ENCODE assay signal across 1 cellular context in the genomic region with DNA sequence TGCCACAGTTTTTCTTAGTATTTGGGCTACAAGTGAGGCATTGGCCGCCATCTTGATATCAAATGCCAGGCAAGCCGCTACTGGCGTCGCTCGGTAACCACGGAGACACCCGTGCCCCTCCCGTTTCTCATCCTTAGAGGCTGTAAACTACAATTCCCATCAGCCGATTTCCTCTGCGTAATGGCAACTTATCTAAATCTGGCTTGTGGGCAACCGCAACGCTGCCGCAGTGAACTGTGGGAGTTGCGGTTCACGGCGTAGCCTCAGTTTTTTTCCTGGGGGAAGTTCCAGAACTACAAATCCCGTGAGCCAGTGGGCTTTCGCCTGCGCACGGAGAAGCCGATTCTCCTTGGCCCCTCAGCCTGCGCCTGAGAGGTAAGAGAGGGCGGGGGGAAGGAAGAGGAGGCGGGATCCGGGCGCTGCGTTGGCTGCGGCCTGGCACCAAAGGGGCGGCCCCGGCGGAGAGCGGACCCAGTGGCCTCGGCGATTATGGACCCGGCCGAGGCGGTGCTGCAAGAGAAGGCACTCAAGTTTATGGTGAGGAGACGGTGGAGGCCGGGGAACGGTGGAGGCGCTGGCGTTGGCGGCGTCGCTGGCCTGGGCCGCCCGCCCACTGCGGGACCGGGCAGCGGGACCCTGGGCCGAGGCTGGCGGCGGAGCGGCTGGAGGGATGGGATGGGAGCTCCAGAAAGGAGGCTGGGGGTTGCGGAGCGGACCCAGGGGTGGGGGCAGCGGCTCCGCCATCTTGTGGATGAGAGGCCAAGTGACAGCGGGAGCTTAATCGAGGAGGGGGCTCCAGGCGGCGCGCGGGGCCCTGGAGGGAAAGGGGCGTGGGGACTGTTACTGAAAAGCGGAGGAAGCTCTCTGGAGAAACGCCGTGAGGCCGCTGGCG.
TF ChIP-seq lines count a peak whose summit lies in the region.

A gene (plus strand): TSS at position 474 of the 892 bp plus-strand sequence. CDS start 16 bp downstream, at position 490.

TF ChIP-seq in HEK293, 187 proteins besides CTCF, POLR2A, EP300 and RAD21 (continued from another document and continues in another):
- TF ChIP-seq ZNF157 (tag by site-specific recombination; IDR thresholded peaks at IDR 0.05), result no peak
- no peak for TF ChIP-seq ZNF239 (tag by site-specific recombination; IDR thresholded peaks at IDR 0.05)
- TF ChIP-seq ZNF610 (tag by site-specific recombination; IDR thresholded peaks at IDR 0.05; ENCODE audit: borderline replicate concordance), result peak; percentile 90
- TF ChIP-seq ZNF473 (tag by site-specific recombination; IDR thresholded peaks at IDR 0.05), result no peak
- no peak for TF ChIP-seq HOXD13 (CRISPR knock-in tag; IDR thresholded peaks at IDR 0.05; ENCODE audit: borderline replicate concordance)
- no peak for TF ChIP-seq HOXC10 (CRISPR knock-in tag; IDR thresholded peaks at IDR 0.05)
- TF ChIP-seq, protein P1, sequence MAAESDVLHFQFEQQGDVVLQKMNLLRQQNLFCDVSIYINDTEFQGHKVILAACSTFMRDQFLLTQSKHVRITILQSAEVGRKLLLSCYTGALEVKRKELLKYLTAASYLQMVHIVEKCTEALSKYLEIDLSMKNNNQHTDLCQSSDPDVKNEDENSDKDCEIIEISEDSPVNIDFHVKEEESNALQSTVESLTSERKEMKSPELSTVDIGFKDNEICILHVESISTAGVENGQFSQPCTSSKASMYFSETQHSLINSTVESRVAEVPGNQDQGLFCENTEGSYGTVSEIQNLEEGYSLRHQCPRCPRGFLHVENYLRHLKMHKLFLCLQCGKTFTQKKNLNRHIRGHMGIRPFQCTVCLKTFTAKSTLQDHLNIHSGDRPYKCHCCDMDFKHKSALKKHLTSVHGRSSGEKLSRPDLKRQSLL (tag by site-specific recombination; IDR thresholded peaks at IDR 0.05), result peak; percentile 46; the same call in 1 of the 2 replicates
- no peak for TF ChIP-seq ZFP41 (tag by site-specific recombination; IDR thresholded peaks at IDR 0.05; ENCODE audit: borderline replicate concordance)
- TF ChIP-seq ZNF621 (tag by site-specific recombination; IDR thresholded peaks at IDR 0.05), result no peak
- no peak for TF ChIP-seq ZNF248 (tag by site-specific recombination; IDR thresholded peaks at IDR 0.05)
- TF ChIP-seq, protein P2, sequence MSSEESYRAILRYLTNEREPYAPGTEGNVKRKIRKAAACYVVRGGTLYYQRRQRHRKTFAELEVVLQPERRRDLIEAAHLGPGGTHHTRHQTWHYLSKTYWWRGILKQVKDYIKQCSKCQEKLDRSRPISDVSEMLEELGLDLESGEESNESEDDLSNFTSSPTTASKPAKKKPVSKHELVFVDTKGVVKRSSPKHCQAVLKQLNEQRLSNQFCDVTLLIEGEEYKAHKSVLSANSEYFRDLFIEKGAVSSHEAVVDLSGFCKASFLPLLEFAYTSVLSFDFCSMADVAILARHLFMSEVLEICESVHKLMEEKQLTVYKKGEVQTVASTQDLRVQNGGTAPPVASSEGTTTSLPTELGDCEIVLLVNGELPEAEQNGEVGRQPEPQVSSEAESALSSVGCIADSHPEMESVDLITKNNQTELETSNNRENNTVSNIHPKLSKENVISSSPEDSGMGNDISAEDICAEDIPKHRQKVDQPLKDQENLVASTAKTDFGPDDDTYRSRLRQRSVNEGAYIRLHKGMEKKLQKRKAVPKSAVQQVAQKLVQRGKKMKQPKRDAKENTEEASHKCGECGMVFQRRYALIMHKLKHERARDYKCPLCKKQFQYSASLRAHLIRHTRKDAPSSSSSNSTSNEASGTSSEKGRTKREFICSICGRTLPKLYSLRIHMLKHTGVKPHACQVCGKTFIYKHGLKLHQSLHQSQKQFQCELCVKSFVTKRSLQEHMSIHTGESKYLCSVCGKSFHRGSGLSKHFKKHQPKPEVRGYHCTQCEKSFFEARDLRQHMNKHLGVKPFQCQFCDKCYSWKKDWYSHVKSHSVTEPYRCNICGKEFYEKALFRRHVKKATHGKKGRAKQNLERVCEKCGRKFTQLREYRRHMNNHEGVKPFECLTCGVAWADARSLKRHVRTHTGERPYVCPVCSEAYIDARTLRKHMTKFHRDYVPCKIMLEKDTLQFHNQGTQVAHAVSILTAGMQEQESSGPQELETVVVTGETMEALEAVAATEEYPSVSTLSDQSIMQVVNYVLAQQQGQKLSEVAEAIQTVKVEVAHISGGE (tag by site-specific recombination; conservative IDR thresholded peaks at IDR 0.05; ENCODE audit: low read depth), result peak; percentile 81
- peak; percentile 17; the same call in 1 of the 2 replicates for TF ChIP-seq ZNF394 (tag by site-specific recombination; IDR thresholded peaks at IDR 0.05; ENCODE audit: borderline replicate concordance)
- TF ChIP-seq ZNF561 (tag by site-specific recombination; IDR thresholded peaks at IDR 0.05; ENCODE audit: borderline replicate concordance), result peak; percentile 96
- TF ChIP-seq ZNF792 (tag by site-specific recombination; IDR thresholded peaks at IDR 0.05), result no peak
- no peak for TF ChIP-seq ZNF571 (tag by site-specific recombination; IDR thresholded peaks at IDR 0.05)
- TF ChIP-seq OSR2 (tag by site-specific recombination; IDR thresholded peaks at IDR 0.05), result no peak
- no peak for TF ChIP-seq KLF1 (tag by site-specific recombination; IDR thresholded peaks at IDR 0.05)
- peak; percentile 78 for TF ChIP-seq GLIS2 (tag by site-specific recombination; IDR thresholded peaks at IDR 0.05)
- no peak for TF ChIP-seq ZFP37 (tag by site-specific recombination; IDR thresholded peaks at IDR 0.05)
- 0 out of 2 replicates have a peak, but pooled peaks have one; percentile 10 for TF ChIP-seq ZNF10 (tag by site-specific recombination; IDR thresholded peaks at IDR 0.05)
- TF ChIP-seq ZNF404 (tag by site-specific recombination; IDR thresholded peaks at IDR 0.05), result no peak
- peak; percentile 49; the same call in 1 of the 2 replicates for TF ChIP-seq KLF16 (tag by site-specific recombination; IDR thresholded peaks at IDR 0.05)
- TF ChIP-seq, protein P3, sequence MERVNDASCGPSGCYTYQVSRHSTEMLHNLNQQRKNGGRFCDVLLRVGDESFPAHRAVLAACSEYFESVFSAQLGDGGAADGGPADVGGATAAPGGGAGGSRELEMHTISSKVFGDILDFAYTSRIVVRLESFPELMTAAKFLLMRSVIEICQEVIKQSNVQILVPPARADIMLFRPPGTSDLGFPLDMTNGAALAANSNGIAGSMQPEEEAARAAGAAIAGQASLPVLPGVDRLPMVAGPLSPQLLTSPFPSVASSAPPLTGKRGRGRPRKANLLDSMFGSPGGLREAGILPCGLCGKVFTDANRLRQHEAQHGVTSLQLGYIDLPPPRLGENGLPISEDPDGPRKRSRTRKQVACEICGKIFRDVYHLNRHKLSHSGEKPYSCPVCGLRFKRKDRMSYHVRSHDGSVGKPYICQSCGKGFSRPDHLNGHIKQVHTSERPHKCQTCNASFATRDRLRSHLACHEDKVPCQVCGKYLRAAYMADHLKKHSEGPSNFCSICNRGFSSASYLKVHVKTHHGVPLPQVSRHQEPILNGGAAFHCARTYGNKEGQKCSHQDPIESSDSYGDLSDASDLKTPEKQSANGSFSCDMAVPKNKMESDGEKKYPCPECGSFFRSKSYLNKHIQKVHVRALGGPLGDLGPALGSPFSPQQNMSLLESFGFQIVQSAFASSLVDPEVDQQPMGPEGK (tag by site-specific recombination; IDR thresholded peaks at IDR 0.05), result peak; percentile 92
- TF ChIP-seq ZNF155 (tag by site-specific recombination; IDR thresholded peaks at IDR 0.05), result no peak
- no peak for TF ChIP-seq ZNF791 (tag by site-specific recombination; IDR thresholded peaks at IDR 0.05)
- TF ChIP-seq, protein P4, sequence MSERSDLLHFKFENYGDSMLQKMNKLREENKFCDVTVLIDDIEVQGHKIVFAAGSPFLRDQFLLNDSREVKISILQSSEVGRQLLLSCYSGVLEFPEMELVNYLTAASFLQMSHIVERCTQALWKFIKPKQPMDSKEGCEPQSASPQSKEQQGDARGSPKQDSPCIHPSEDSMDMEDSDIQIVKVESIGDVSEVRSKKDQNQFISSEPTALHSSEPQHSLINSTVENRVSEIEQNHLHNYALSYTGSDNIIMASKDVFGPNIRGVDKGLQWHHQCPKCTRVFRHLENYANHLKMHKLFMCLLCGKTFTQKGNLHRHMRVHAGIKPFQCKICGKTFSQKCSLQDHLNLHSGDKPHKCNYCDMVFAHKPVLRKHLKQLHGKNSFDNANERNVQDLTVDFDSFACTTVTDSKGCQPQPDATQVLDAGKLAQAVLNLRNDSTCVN (tag by site-specific recombination; optimal IDR thresholded peaks at IDR 0.05), result peak; percentile 52
- TF ChIP-seq, protein P5, sequence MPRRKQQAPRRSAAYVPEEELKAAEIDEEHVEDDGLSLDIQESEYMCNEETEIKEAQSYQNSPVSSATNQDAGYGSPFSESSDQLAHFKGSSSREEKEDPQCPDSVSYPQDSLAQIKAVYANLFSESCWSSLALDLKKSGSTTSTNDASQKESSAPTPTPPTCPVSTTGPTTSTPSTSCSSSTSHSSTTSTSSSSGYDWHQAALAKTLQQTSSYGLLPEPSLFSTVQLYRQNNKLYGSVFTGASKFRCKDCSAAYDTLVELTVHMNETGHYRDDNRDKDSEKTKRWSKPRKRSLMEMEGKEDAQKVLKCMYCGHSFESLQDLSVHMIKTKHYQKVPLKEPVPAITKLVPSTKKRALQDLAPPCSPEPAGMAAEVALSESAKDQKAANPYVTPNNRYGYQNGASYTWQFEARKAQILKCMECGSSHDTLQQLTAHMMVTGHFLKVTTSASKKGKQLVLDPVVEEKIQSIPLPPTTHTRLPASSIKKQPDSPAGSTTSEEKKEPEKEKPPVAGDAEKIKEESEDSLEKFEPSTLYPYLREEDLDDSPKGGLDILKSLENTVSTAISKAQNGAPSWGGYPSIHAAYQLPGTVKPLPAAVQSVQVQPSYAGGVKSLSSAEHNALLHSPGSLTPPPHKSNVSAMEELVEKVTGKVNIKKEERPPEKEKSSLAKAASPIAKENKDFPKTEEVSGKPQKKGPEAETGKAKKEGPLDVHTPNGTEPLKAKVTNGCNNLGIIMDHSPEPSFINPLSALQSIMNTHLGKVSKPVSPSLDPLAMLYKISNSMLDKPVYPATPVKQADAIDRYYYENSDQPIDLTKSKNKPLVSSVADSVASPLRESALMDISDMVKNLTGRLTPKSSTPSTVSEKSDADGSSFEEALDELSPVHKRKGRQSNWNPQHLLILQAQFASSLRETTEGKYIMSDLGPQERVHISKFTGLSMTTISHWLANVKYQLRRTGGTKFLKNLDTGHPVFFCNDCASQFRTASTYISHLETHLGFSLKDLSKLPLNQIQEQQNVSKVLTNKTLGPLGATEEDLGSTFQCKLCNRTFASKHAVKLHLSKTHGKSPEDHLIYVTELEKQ (tag by site-specific recombination; IDR thresholded peaks at IDR 0.05; ENCODE audit: borderline replicate concordance), result no peak
- TF ChIP-seq KLF9 (tag by site-specific recombination; IDR thresholded peaks at IDR 0.05; ENCODE audit: low read depth), result peak; percentile 89
- no peak for TF ChIP-seq ZNF354C (tag by site-specific recombination; IDR thresholded peaks at IDR 0.05; ENCODE audit: borderline replicate concordance, low read depth)
- no peak for TF ChIP-seq ZNF311 (tag by site-specific recombination; IDR thresholded peaks at IDR 0.05; ENCODE audit: borderline replicate concordance)
- TF ChIP-seq, protein P6, sequence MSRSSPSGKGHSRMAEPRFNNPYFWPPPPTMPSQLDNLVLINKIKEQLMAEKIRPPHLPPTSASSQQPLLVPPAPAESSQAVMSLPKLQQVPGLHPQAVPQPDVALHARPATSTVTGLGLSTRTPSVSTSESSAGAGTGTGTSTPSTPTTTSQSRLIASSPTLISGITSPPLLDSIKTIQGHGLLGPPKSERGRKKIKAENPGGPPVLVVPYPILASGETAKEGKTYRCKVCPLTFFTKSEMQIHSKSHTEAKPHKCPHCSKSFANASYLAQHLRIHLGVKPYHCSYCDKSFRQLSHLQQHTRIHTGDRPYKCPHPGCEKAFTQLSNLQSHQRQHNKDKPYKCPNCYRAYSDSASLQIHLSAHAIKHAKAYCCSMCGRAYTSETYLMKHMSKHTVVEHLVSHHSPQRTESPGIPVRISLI (tag by site-specific recombination; IDR thresholded peaks at IDR 0.05), result peak; percentile 100
- TF ChIP-seq, protein P7, sequence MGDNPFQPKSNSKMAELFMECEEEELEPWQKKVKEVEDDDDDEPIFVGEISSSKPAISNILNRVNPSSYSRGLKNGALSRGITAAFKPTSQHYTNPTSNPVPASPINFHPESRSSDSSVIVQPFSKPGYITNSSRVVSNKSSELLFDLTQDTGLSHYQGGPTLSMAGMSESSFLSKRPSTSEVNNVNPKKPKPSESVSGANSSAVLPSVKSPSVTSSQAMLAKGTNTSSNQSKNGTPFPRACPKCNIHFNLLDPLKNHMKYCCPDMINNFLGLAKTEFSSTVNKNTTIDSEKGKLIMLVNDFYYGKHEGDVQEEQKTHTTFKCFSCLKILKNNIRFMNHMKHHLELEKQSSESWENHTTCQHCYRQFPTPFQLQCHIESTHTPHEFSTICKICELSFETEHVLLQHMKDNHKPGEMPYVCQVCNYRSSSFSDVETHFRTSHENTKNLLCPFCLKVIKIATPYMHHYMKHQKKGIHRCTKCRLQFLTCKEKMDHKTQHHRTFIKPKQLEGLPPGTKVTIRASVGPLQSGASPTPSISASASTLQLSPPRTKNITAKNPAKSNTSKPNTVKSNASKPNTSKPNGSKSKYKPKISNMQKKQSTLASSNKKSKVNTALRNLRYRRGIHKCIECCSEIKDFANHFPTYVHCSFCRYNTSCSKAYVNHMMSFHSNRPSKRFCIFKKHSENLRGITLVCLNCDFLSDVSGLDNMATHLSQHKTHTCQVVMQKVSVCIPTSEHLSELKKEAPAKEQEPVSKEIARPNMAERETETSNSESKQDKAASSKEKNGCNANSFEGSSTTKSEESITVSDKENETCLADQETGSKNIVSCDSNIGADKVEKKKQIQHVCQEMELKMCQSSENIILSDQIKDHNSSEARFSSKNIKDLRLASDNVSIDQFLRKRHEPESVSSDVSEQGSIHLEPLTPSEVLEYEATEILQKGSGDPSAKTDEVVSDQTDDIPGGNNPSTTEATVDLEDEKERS (tag by site-specific recombination; IDR thresholded peaks at IDR 0.05), result no peak
- peak; percentile 95 for TF ChIP-seq ZNF335 (tag by site-specific recombination; conservative IDR thresholded peaks at IDR 0.05)
- TF ChIP-seq BCL11A (tag by site-specific recombination; IDR thresholded peaks at IDR 0.05; ENCODE audit: low read depth), result no peak
- no peak for TF ChIP-seq ZNF175 (tag by site-specific recombination; IDR thresholded peaks at IDR 0.05)
- no peak for TF ChIP-seq ZFP3 (tag by site-specific recombination; IDR thresholded peaks at IDR 0.05; ENCODE audit: low read depth)
- no peak for TF ChIP-seq ZNF658 (tag by site-specific recombination; IDR thresholded peaks at IDR 0.05)
